25 cellular contexts compared by ENCODE assay signal in the genomic region with DNA sequence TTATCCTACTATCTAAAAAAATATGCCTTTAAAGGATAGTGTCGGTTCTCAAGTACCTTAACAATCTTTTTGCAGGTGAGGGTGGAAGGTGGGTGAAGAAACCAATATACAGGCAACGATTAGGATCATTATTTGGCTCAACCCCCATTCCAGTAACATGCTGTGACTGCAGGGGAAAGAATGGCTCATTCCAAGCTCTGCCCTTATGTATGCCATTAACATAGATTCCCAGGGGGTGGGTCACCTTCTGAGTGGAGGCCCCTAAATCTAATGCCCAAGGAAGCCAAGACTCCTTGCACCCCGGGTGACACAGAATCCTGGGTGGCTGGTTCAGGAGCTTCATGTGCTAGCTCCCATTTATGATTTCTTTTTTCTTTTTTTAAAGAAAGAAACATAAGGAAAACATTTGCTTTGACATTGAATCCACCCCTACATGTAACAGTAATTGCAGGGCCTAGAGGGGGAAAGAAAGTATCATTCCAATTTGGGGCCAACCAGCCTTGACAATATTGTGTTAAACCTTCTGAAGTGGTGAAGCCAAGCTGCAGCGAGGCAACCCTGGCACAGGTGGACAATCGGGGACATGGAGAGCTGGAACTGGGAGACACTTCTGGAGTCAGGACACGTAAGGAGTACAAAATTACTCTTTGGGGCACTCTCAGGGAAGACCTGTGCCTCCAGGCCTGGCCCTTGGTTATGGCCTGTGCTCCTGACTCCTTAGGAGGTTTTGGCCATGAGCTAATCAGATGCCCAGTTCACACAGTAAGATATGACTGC.
DNase-seq lines count a peak whose midpoint lies in the region; ATAC-seq and TF ChIP-seq lines count a peak whose summit lies in the region.
"Had no signal": no experiment of that assay in that cellular context is flagged by ENCODE, and none has a peak within 500 bp of the region (broad histone marks: within the 10 kb centered on the region; RNA-seq: fewer than 3 reads in every experiment).

No MANE protein-coding gene starts in this region.

- TF ChIP-seq EP300 in gastroesophageal sphincter (IDR thresholded peaks at IDR 0.05): no peak

- TF ChIP-seq POLR2A in gastroesophageal sphincter (IDR thresholded peaks at IDR 0.05): no peak

- DNase-seq in cardiac muscle cell (ENCODE audit: low read depth in 1 of 2, low spot score in 1 of 2) (no peak), cardiac septum (ENCODE audit: low spot score) (no peak), sciatic nerve (ENCODE audit: low spot score) (no peak), SKM-1 (lab: John Stamatoyannopoulos, UW; ENCODE audit: unreplicated experiment) (no peak), cerebellar cortex (ENCODE audit: low spot score) (no peak)
- DNase-seq: activated T-cell treated with anti-CD3 and anti-CD28 coated beads, Interleukin-2, amount 50 U/mL, for 24 hours; brain microvascular endothelial cell; cortex of kidney; DMS79; GF-D8; glutamatergic neuron; GOT3; Kasumi-1; naive B cell; NCI-H1694; NCI-H510A treated with DMSO at 0.1 percent for 48 hours; NK-92 treated with Interleukin-12 subunit alpha and Interleukin-12 subunit beta, amount 100 ng/mL, for 24 hours; nucleus accumbens; PC-9; stimulated activated CD4-positive, alpha-beta T cell treated with anti-CD3 and anti-CD28 coated beads, Interleukin-2, amount 100 ng/mL, for 48 hours; stimulated activated naive B cell treated with anti-CD40 and anti-IgM and Interleukin-4, amounts not matched to agents 10 μg/mL and 1 μg/mL and 100 μg/mL, for 72 hours had no signal

- WGBS in gastroesophageal sphincter (ENCODE audit: low coverage in 1 of 2), 2 donors: 73 to 80% methylated on average over 2 of the region's 6 CpGs

- intact Hi-C loops in cardiac septum (cut with DNase I) (no loop called here), sciatic nerve (cut with DNase I) (no loop called here)

- TF ChIP-seq CTCF in cardiac muscle cell (IDR thresholded peaks at IDR 0.05; ENCODE audit: low read depth, low read length): no peak
- no peak for TF ChIP-seq CTCF in gastroesophageal sphincter (IDR thresholded peaks at IDR 0.05)

- no peaks in the 10 kb centered on the region for H3K36me3 ChIP-seq in cardiac muscle cell
- no peaks in the 10 kb centered on the region for H3K36me3 ChIP-seq in gastroesophageal sphincter
- H3K36me3 ChIP-seq: brain microvascular endothelial cell, thoracic aorta had no signal

- H3K4me3 ChIP-seq in cardiac muscle cell (no peak overlapping the region), gastroesophageal sphincter (no peak overlapping the region)
- H3K4me3 ChIP-seq: PC-9, thoracic aorta had no signal

- H3K4me1 ChIP-seq in cardiac muscle cell (ENCODE audit: low read depth): peaks cover 25% of the 10 kb centered on the region
- peaks cover 17 to 68% (median 18%) of the 10 kb centered on the region in 3 donors for H3K4me1 ChIP-seq in gastroesophageal sphincter

- no peaks in the 10 kb centered on the region for H3K27me3 ChIP-seq in cardiac muscle cell
- H3K27me3 ChIP-seq in gastroesophageal sphincter: no peaks in the 10 kb centered on the region
- H3K27me3 ChIP-seq: brain microvascular endothelial cell had no signal

- ATAC-seq in gastroesophageal sphincter: no peak
- ATAC-seq in sciatic nerve: peak; percentile 22
- no peak for ATAC-seq in GM19395 (IDR thresholded peaks at IDR 0.05; ENCODE audit: unreplicated experiment)
- no peak for ATAC-seq in GM21367 (IDR thresholded peaks at IDR 0.05; ENCODE audit: unreplicated experiment)
- ATAC-seq: stimulated activated naive B cell treated with anti-CD40 and anti-IgM and Interleukin-4, amounts not matched to agents 10 μg/mL and 1 μg/mL and 100 μg/mL, for 72 hours had no signal

- H3K9me3 ChIP-seq in cardiac muscle cell (ENCODE audit: low read depth): no peaks in the 10 kb centered on the region
- no peaks in the 10 kb centered on the region for H3K9me3 ChIP-seq in gastroesophageal sphincter
- H3K9me3 ChIP-seq: thoracic aorta had no signal

- H3K27ac ChIP-seq in cardiac muscle cell (peak overlapping the region; percentile 65), gastroesophageal sphincter (peak overlapping the region; percentile 41 to 70 (median 55))
- H3K27ac ChIP-seq: brain microvascular endothelial cell, PC-9, thoracic aorta had no signal
